Comparison of ENCODE assay signal across 12 cellular contexts in the genomic region with DNA sequence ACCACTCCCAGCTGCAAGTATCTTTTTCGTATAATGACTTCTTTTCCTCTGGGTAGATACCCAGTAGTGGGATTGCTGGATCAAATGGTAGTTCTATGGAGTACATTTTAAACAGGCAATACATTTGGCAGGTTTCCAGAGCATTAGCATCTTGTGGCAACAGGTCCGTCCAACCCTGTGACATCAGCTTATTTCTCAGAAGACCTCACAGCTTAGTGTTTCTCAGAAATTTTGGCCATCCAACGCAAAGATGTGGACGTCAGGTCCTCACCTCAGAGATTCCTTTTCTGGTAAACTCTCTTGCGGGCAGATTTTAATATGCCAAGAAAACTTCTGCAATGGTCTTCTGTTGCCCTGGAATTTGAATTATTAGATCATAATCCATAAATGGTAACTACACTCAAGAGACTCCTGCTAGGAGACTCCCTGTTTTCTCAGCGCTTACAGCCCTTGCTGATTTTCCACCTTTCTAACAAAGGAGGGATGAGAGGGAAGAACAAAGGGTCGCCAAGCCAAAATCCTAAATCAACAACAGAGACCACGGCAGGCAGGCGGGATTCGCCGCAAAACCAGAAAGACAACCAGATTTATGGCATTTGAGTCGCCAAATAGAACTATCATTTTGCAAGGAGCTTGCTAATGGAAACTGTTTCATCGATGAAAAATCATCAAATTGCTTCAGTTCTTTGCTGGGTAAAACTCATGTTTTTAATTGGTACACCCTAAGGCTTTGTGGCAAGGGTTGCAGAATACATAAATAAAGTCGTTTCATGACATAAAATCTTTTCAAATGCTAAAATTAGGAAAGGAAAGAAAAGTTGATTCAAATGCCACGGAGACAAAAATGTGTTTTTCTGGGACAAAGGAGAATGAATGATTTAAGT. TPM values are rescaled to one million over a fixed set of nuclear protein-coding genes. Genes with fewer than 3 reads are reported as not detected.
A peak's percentile ranks its signal among the peaks of the same experiment; 100 is the strongest.
DNase-seq lines count a peak whose midpoint lies in the region; ATAC-seq lines count a peak whose summit lies in the region.
"Had no signal": no experiment of that assay in that cellular context is flagged by ENCODE, and none has a peak within 500 bp of the region (broad histone marks: within the 10 kb centered on the region; RNA-seq: fewer than 3 reads in every experiment).

No MANE protein-coding gene starts in this region.

- H3K4me3 ChIP-seq in HAP-1 (no peak overlapping the region), skin epidermis (no peak overlapping the region)

- peaks cover 48% of the 10 kb centered on the region for H3K4me1 ChIP-seq in HAP-1

- no peak overlapping the region for H3K4me3 Mint-ChIP-seq in activated CD4-positive, alpha-beta T cell treated with anti-CD3 and anti-CD28 coated beads, Interleukin-2, amount 10 ng/mL, durations not matched to agents 24 days and 14 days
- H3K4me3 Mint-ChIP-seq: CD4-positive, alpha-beta T cell; stimulated activated memory B cell treated with anti-CD40 and anti-IgM and Interleukin-4, amounts not matched to agents 10 μg/mL and 1 μg/mL and 100 μg/mL, for 72 hours had no signal

- ATAC-seq in GM21526 (IDR thresholded peaks at IDR 0.05; ENCODE audit: low FRiP score, unreplicated experiment): no peak
- ATAC-seq: stimulated activated memory B cell treated with anti-CD40 and anti-IgM and Interleukin-4, amounts not matched to agents 10 μg/mL and 1 μg/mL and 100 μg/mL, for 72 hours had no signal

- H3K27me3 Mint-ChIP-seq in activated CD4-positive, alpha-beta T cell treated with anti-CD3 and anti-CD28 coated beads, Interleukin-2, amount 10 ng/mL, durations not matched to agents 24 days and 14 days: no peaks in the 10 kb centered on the region

- no peaks in the 10 kb centered on the region for H3K27me3 ChIP-seq in HAP-1 (ENCODE audit: low read depth)

- H3K27ac ChIP-seq in adipose tissue (ENCODE audit: low read depth, low read length) (peak overlapping the region; percentile 36), skin epidermis (peak overlapping the region in 12 of 21 experiments; percentile 15 to 77 (median 68))

- H3K9me3 ChIP-seq in HAP-1: no peaks in the 10 kb centered on the region

- DNase-seq in HAP-1 (ENCODE audit: low spot score in 2 of 2) (peak; percentile 73 to 81), iris pigment epithelial cell (ENCODE audit: low read depth) (peak; percentile 10), T-helper 2 cell (no peak)
- DNase-seq in activated CD4-positive, alpha-beta T cell treated with anti-CD3 and anti-CD28 coated beads, Interleukin-2, amount 10 ng/mL, durations not matched to agents 24 days and 14 days: no peak
- no peak for DNase-seq in activated naive CD4-positive, alpha-beta T cell (lab: John Stamatoyannopoulos, UW)
- DNase-seq: CD4-positive, alpha-beta T cell; NCI-H774; SHP77 treated with DMSO at 0.1 percent for 48 hours had no signal

- H3K9me3 Mint-ChIP-seq in activated CD4-positive, alpha-beta T cell treated with anti-CD3 and anti-CD28 coated beads, Interleukin-2, amount 10 ng/mL, durations not matched to agents 24 days and 14 days: no peaks in the 10 kb centered on the region
- H3K9me3 Mint-ChIP-seq: CD4-positive, alpha-beta T cell; stimulated activated memory B cell treated with anti-CD40 and anti-IgM and Interleukin-4, amounts not matched to agents 10 μg/mL and 1 μg/mL and 100 μg/mL, for 72 hours had no signal

- H3K27ac Mint-ChIP-seq in activated CD4-positive, alpha-beta T cell treated with anti-CD3 and anti-CD28 coated beads, Interleukin-2, amount 10 ng/mL, durations not matched to agents 24 days and 14 days: no peak overlapping the region
- H3K27ac Mint-ChIP-seq: CD4-positive, alpha-beta T cell; stimulated activated memory B cell treated with anti-CD40 and anti-IgM and Interleukin-4, amounts not matched to agents 10 μg/mL and 1 μg/mL and 100 μg/mL, for 72 hours had no signal

- WGBS in adipose tissue, 3 donors: 53 to 80% (median 68%) methylated on average over 15 of the region's 15 CpGs

- in situ Hi-C loops in HAP-1 (cut with MboI; ENCODE audit: low sequenced_read_pairs): no loop called here

- no peaks in the 10 kb centered on the region for H3K36me3 ChIP-seq in HAP-1 (replicated peaks)

- intact Hi-C loops in activated CD4-positive, alpha-beta T cell treated with anti-CD3 and anti-CD28 coated beads, Interleukin-2, amount 10 ng/mL, durations not matched to agents 24 days and 14 days (cut with micrococcal nuclease): loop anchor here (10.0 kb wide), 1 partner anchor 56 kb away; no protein-coding TSS in a partner anchor

- no peaks in the 10 kb centered on the region for H3K36me3 Mint-ChIP-seq in activated CD4-positive, alpha-beta T cell treated with anti-CD3 and anti-CD28 coated beads, Interleukin-2, amount 10 ng/mL, durations not matched to agents 24 days and 14 days (ENCODE audit: low read depth)
- H3K36me3 Mint-ChIP-seq: stimulated activated memory B cell treated with anti-CD40 and anti-IgM and Interleukin-4, amounts not matched to agents 10 μg/mL and 1 μg/mL and 100 μg/mL, for 72 hours had no signal

- peaks cover 16% of the 10 kb centered on the region for H3K4me1 Mint-ChIP-seq in activated CD4-positive, alpha-beta T cell treated with anti-CD3 and anti-CD28 coated beads, Interleukin-2, amount 10 ng/mL, durations not matched to agents 24 days and 14 days
- H3K4me1 Mint-ChIP-seq: stimulated activated memory B cell treated with anti-CD40 and anti-IgM and Interleukin-4, amounts not matched to agents 10 μg/mL and 1 μg/mL and 100 μg/mL, for 72 hours had no signal

RNA-seq across cellular contexts. Expression of gene PLPP1, which starts 34.1 kb away (rescaled TPM):
- polyA plus RNA-seq in adipose tissue: 100 to 1,000 TPM in 2 of 3 donors, 10 to 100 TPM in 1; 34.3 to 276 (median 150) TPM
- total RNA-seq in activated CD4-positive, alpha-beta T cell treated with anti-CD3 and anti-CD28 coated beads, Interleukin-2, amount 10 ng/mL, durations not matched to agents 24 days and 14 days: 29.7 and 33.9 TPM in 2 replicates

Comparison
In these comparisons a context has a peak if more than half of its experiments do, and no peak if none do; other contexts are left out.
1. DNase-seq: peak in HAP-1 (2 of 2) and iris pigment epithelial cell (single experiment); none in activated CD4-positive, alpha-beta T cell treated with anti-CD3 and anti-CD28 coated beads, Interleukin-2, amount 10 ng/mL, durations not matched to agents 24 days and 14 days (single experiment), activated naive CD4-positive, alpha-beta T cell (0 of 4) and T-helper 2 cell (0 of 5).